In genomic region chr22:19018256-19018655, GRCh38 we compare ENCODE assay signal across 26 cellular contexts.
DNase-seq lines count a peak whose midpoint lies in the region; ATAC-seq, FAIRE-seq and TF ChIP-seq lines count a peak whose summit lies in the region.
"Had no signal": no experiment of that assay in that cellular context is flagged by ENCODE, and none has a peak within 500 bp of the region (broad histone marks: within the 10 kb centered on the region; RNA-seq: fewer than 3 reads in every experiment).

No MANE protein-coding gene starts in this region.

- in situ Hi-C loops in K562 (cut with MboI) = no loop called here

- H2BK5ac ChIP-seq in mesendoderm (ENCODE audit: low read length) = no peak overlapping the region

- H2BK15ac ChIP-seq in mesendoderm (replicated peaks; ENCODE audit: low read depth) = no peak overlapping the region

- H3K79me2 ChIP-seq in K562 (ENCODE audit: control insufficient read depth, insufficient read depth, low read length) (no peaks in the 10 kb centered on the region), mesendoderm (ENCODE audit: control insufficient read depth, insufficient read depth, low read length) (no peaks in the 10 kb centered on the region)

- H3K9me1 ChIP-seq in K562 (ENCODE audit: control insufficient read depth, insufficient read depth, low read length) = no peaks in the 10 kb centered on the region

- no peak overlapping the region for H4K8ac ChIP-seq in mesendoderm (ENCODE audit: low read depth, low read length)

- no peak overlapping the region for H3K18ac ChIP-seq in mesendoderm (ENCODE audit: low read length)

- peaks cover 59 to 65% of the 10 kb centered on the region in 2 experiments for H3K27me3 ChIP-seq in K562 (ENCODE audit: control insufficient read depth in 2 of 2, insufficient read depth in 2 of 2, low read length in 2 of 2)
- H3K27me3 ChIP-seq in mesendoderm (ENCODE audit: insufficient read depth, low read length, poor library complexity) = no peaks in the 10 kb centered on the region
- H3K27me3 ChIP-seq: BE2C, BLaER1 had no signal

- no peak overlapping the region for H2BK120ac ChIP-seq in mesendoderm (ENCODE audit: low read depth, low read length)

- H3K56ac ChIP-seq in mesendoderm (ENCODE audit: low read length) = peak overlapping the region; percentile 15

- FAIRE-seq in K562 (lab: Jason Lieb, UNC) = no peak
- FAIRE-seq: A204.1, GM12878, GM12892, GM18507 had no signal

- CTCF ChIA-PET in K562 (lab: Yijun Ruan, JAX; ENCODE audit: low intra/inter-chr PET ratio) = no interaction called here

- no peak for TF ChIP-seq POLR2A in K562 (conservative IDR thresholded peaks at IDR 0.05)

- H3K4me1 ChIP-seq in K562 (replicated peaks in 1 of 2; ENCODE audit: control insufficient read depth in 2 of 2, insufficient read depth in 2 of 2, low read length in 2 of 2) (no peaks in the 10 kb centered on the region; a peak in 1 of 5 replicates), mesendoderm (ENCODE audit: control insufficient read depth, low read depth, low read length) (peaks cover 2% of the 10 kb centered on the region)
- H3K4me1 ChIP-seq: BE2C, BLaER1 had no signal

- no peak for TF ChIP-seq CTCF in K562 (IDR thresholded peaks at IDR 0.05 in 2 of 3, conservative IDR thresholded peaks at IDR 0.05 in 1 of 3; ENCODE audit: insufficient read depth in 2 of 3, low read depth in 1 of 3, low read length in 3 of 3)

- H3K79me1 ChIP-seq in mesendoderm (ENCODE audit: low read length) = no peaks in the 10 kb centered on the region

- H3K9me3 ChIP-seq in K562 (replicated peaks; ENCODE audit: control insufficient read depth, insufficient read depth, low read depth, low read length) = no peaks in the 10 kb centered on the region
- H3K9me3 ChIP-seq: BE2C, BLaER1 had no signal

- no peak overlapping the region for H2AFZ ChIP-seq in K562 (ENCODE audit: low read depth, low read length)

- BruUV-seq in K562 (replicated peaks; lab: Mats Ljungman, UMichigan) = no TSS peak

- peak overlapping the region; percentile 66 for H3K23ac ChIP-seq in mesendoderm (ENCODE audit: low read length)

- TF ChIP-seq RAD21 in K562 (CRISPR knock-in tag; conservative IDR thresholded peaks at IDR 0.05 in 1 of 2, IDR thresholded peaks at IDR 0.05 in 1 of 2) = no peak

- peak in 1 of 4 experiments; percentile 16 for DNase-seq in K562 (ENCODE audit: extremely low read depth in 1 of 4, low spot score in 3 of 4)
- DNase-seq in mesendoderm = no peak
- peak; percentile 10 for DNase-seq in stimulated activated CD8-positive, alpha-beta memory T cell treated with anti-CD3 and anti-CD28 coated beads, Interleukin-4, amount 100 ng/mL, for 48 hours
- no peak for DNase-seq in SW 1271 (lab: John Stamatoyannopoulos, UW)
- no peak for DNase-seq in NCI-H226
- DNase-seq: 8988T; ACHN; BE2C; C1 segment of cervical spinal cord; CD4-positive, alpha-beta memory T cell; CD4-positive, CD25-positive, alpha-beta regulatory T cell; CD8-positive, alpha-beta memory T cell; COR-L47; DMS 273 treated with DMSO at 0.1 percent for 48 hours; DMS153; DMS53; DMS79; DND-41; EL; GDM1 had no signal

- intact Hi-C loops in K562 (cut with micrococcal nuclease) = no loop called here

- H3K27ac ChIP-seq in K562 (ENCODE audit: extremely low read depth, low read depth, low read length) (no peak overlapping the region), mesendoderm (ENCODE audit: low read depth, low read length) (no peak overlapping the region)
- H3K27ac ChIP-seq: BLaER1 had no signal

- H3K4ac ChIP-seq in mesendoderm (ENCODE audit: low read depth, low read length) = no peak overlapping the region

- H2AK5ac ChIP-seq in mesendoderm (ENCODE audit: low read length) = no peak overlapping the region

- peaks cover 24% of the 10 kb centered on the region; the same call in 1 of the 2 replicates for H4K20me1 ChIP-seq in K562 (replicated peaks; ENCODE audit: control insufficient read depth, insufficient read depth, low read length)
- H4K20me1 ChIP-seq: BLaER1 had no signal

- H4K5ac ChIP-seq in mesendoderm (ENCODE audit: low read length) = no peak overlapping the region

- 1% methylated on average over 4 of the region's 4 CpGs for WGBS in K562 (ENCODE audit: insufficient coverage, low coverage, missing lambda C conversion rate)
- WGBS in mesendoderm (ENCODE audit: extremely low coverage, insufficient coverage, low lambda C conversion rate) = no CpG with 5 or more reads among the region's 4 CpGs

- ATAC-seq in K562 (no peak; the same call in 2 of the 3 replicates), HG02870 (IDR thresholded peaks at IDR 0.05; ENCODE audit: unreplicated experiment) (no peak)
- ATAC-seq: GM12878 had no signal

- TF ChIP-seq EP300 in K562 (IDR thresholded peaks at IDR 0.05; ENCODE audit: low read length) = no peak

- H3K9ac ChIP-seq in K562 (ENCODE audit: insufficient read depth in 1 of 2, low read depth in 2 of 2, low read length in 2 of 2) = no peak overlapping the region; a peak in 1 of 4 replicates
- H3K9ac ChIP-seq in mesendoderm (ENCODE audit: low read length) = no peak overlapping the region
- H3K9ac ChIP-seq: BLaER1 had no signal

- H3K36me3 ChIP-seq in K562 (ENCODE audit: control insufficient read depth, insufficient read depth, low read length) (no peaks in the 10 kb centered on the region), mesendoderm (ENCODE audit: control insufficient read depth, insufficient read depth, low read length) (no peaks in the 10 kb centered on the region)
- H3K36me3 ChIP-seq: BE2C, BLaER1 had no signal

- no peak overlapping the region for H3K4me3 ChIP-seq in K562
- H3K4me3 ChIP-seq in mesendoderm (ENCODE audit: low read length) = no peak overlapping the region
- H3K4me3 ChIP-seq: BLaER1, GM12878 had no signal

- POLR2A ChIA-PET in K562 (lab: Yijun Ruan, JAX) = interaction anchor here (0.7 to 3.8 kb wide), 4 partner anchors 10 to 133 kb away, joined by 3 to 13 read pairs (median 4); no protein-coding TSS in a partner anchor

- H3K4me2 ChIP-seq in K562 (ENCODE audit: insufficient read depth, low read length) = no peak overlapping the region
- H3K4me2 ChIP-seq in mesendoderm (ENCODE audit: low read length) = no peak overlapping the region
- H3K4me2 ChIP-seq: BLaER1 had no signal

TF ChIP-seq in K562, 482 proteins besides CTCF, POLR2A, EP300 and RAD21 (continues in another document):
- no peak for TF ChIP-seq ARID4B (CRISPR knock-in tag; IDR thresholded peaks at IDR 0.05)
- 0 out of 2 replicates have a peak, but pooled peaks have one; percentile 18 for TF ChIP-seq ZBTB1 (CRISPR knock-in tag; IDR thresholded peaks at IDR 0.05; ENCODE audit: borderline replicate concordance, low read depth)
- no peak for TF ChIP-seq XRCC3 (IDR thresholded peaks at IDR 0.05)
- no peak for TF ChIP-seq ZNF740 (CRISPR knock-in tag; IDR thresholded peaks at IDR 0.05)
- no peak for TF ChIP-seq ZNF740 (tag; IDR thresholded peaks at IDR 0.05)
- TF ChIP-seq CEBPB (tag; IDR thresholded peaks at IDR 0.05) = no peak
- no peak for TF ChIP-seq RCOR1 (IDR thresholded peaks at IDR 0.05; ENCODE audit: borderline replicate concordance in 1 of 2, low read depth in 2 of 2, low read length in 2 of 2)
- TF ChIP-seq CBFB (CRISPR knock-in tag; IDR thresholded peaks at IDR 0.05) = 0 out of 2 replicates have a peak, but pooled peaks have one; percentile 67
- TF ChIP-seq GABPB1 (CRISPR knock-in tag; IDR thresholded peaks at IDR 0.05) = 0 out of 2 replicates have a peak, but pooled peaks have one; percentile 12
- no peak for TF ChIP-seq ZC3H8 (IDR thresholded peaks at IDR 0.05)
